Comparison of ENCODE assay signal across 8 cellular contexts in genomic region chr22:50530280-50530856, GRCh38. TPM values are rescaled to one million over a fixed set of nuclear protein-coding genes. Genes with fewer than 3 reads are reported as not detected.
DNase-seq lines count a peak whose midpoint lies in the region; ATAC-seq and TF ChIP-seq lines count a peak whose summit lies in the region.

No MANE protein-coding gene starts in this region.

- WGBS in liver = under 1% methylated on average over 58 of the region's 58 CpGs

- H3K4me2 ChIP-seq in HCT116 (ENCODE audit: low read length) = peak overlapping the region; percentile 93

- no peak for TF ChIP-seq RAD21 in HCT116 (IDR thresholded peaks at IDR 0.05; ENCODE audit: low read depth)
- no peak for TF ChIP-seq RAD21 in liver (IDR thresholded peaks at IDR 0.05)

- H3K9me2 ChIP-seq in HCT116 (ENCODE audit: insufficient read depth) = no peaks in the 10 kb centered on the region

- CTCF ChIA-PET in HCT116 (lab: Charles Lee) = no interaction called here

- no peaks in the 10 kb centered on the region for H3K27me3 ChIP-seq in HCT116 (ENCODE audit: insufficient read depth, low read length)
- H3K27me3 ChIP-seq in liver (ENCODE audit: control insufficient read depth in 4 of 4, insufficient read depth in 4 of 4, low read length in 3 of 4) = no peaks in the 10 kb centered on the region
- H3K27me3 ChIP-seq in stomach smooth muscle (ENCODE audit: control insufficient read depth in 1 of 2, insufficient read depth in 2 of 2, low read length in 2 of 2) = peaks cover 15 to 62% of the 10 kb centered on the region in 2 donors

- POLR2A ChIA-PET in HCT116 (lab: Charles Lee) = interaction anchor here (0.6 to 1.4 kb wide), 2 partner anchors 15 to 107 kb away, joined by 3 to 7 read pairs; partner anchors contain the start of gene KLHDC7B

- intact Hi-C loops in HCT116 (cut with micrococcal nuclease) = loop anchor here (5.0 kb wide), 1 partner anchor 92 kb away; no protein-coding TSS in a partner anchor

- RAD21 ChIA-PET in HCT116 (lab: Charles Lee; ENCODE audit: low non-redundant PET in 1 of 2, low total read pairs in 2 of 2, uncharacterized antibody in 2 of 2, unreplicated experiment in 2 of 2) = no interaction called here

- peaks cover 5% of the 10 kb centered on the region; the same call in 1 of the 2 replicates for H3K79me2 ChIP-seq in HCT116 (ENCODE audit: insufficient read depth, low read length)

- H2AFZ ChIP-seq in HCT116 (ENCODE audit: low read depth, low read length, poor library complexity, severe bottlenecking) = no peak overlapping the region

- TF ChIP-seq POLR2A in HCT116 (IDR thresholded peaks at IDR 0.05; ENCODE audit: borderline replicate concordance, extremely low read depth, insufficient read depth, insufficient read length) = peak; percentile 25

- peak; percentile 78 for DNase-seq in EH (ENCODE audit: low read depth)
- peak; percentile 73 for DNase-seq in HCT116 (ENCODE audit: low read depth, low spot score)
- peak; percentile 91 for DNase-seq in RPMI8226
- peak; percentile 85 for DNase-seq in choroid plexus epithelial cell (ENCODE audit: low read depth)

- H3K9ac ChIP-seq in HCT116 (ENCODE audit: low read length) (peak overlapping the region; percentile 91), liver (ENCODE audit: low read depth in 1 of 2, low read length in 2 of 2) (peak overlapping the region; percentile 71), stomach smooth muscle (ENCODE audit: low read length in 2 of 2) (peak overlapping the region; percentile 55 to 74)

- H4K20me1 ChIP-seq in HCT116 (ENCODE audit: insufficient read depth) = no peaks in the 10 kb centered on the region

- TF ChIP-seq CTCF in HCT116 (IDR thresholded peaks at IDR 0.05 in 2 of 3, conservative IDR thresholded peaks at IDR 0.05 in 1 of 3; ENCODE audit: borderline replicate concordance in 1 of 3, insufficient read depth in 1 of 3, low read depth in 2 of 3, low read length in 2 of 3) (no peak), choroid plexus epithelial cell (conservative IDR thresholded peaks at IDR 0.05; ENCODE audit: low read depth, low read length) (no peak), liver (IDR thresholded peaks at IDR 0.05; ENCODE audit: low read depth, low read length, missing input control) (no peak)

- no TSS peak for BruUV-seq in HCT116 (replicated peaks; lab: Mats Ljungman, UMichigan)

- peak overlapping the region; percentile 92 to 96 for H3K4me3 ChIP-seq in HCT116 (replicated peaks in 1 of 2; ENCODE audit: low read depth in 1 of 2, low read length in 2 of 2)
- H3K4me3 ChIP-seq in choroid plexus epithelial cell (ENCODE audit: low read depth, low read length) = peak overlapping the region; percentile 62
- H3K4me3 ChIP-seq in liver (ENCODE audit: low read depth in 1 of 3, low read length in 3 of 3) = peak overlapping the region; percentile 58 to 93 (median 90)
- H3K4me3 ChIP-seq in stomach smooth muscle (ENCODE audit: low read length in 2 of 2) = peak overlapping the region in 1 of 2 donors; percentile 68

- no peaks in the 10 kb centered on the region for H3K36me3 ChIP-seq in HCT116 (ENCODE audit: control insufficient read depth in 1 of 2, insufficient read depth in 2 of 2, low read length in 2 of 2)
- H3K36me3 ChIP-seq in liver (ENCODE audit: control insufficient read depth in 4 of 4, insufficient read depth in 3 of 4, low read depth in 1 of 4, low read length in 3 of 4) = no peaks in the 10 kb centered on the region
- H3K36me3 ChIP-seq in stomach smooth muscle (ENCODE audit: control insufficient read depth in 2 of 2, insufficient read depth in 2 of 2, low read length in 2 of 2) = no peaks in the 10 kb centered on the region

- H3K27ac ChIP-seq in HCT116 (ENCODE audit: low read depth, low read length) (peak overlapping the region; percentile 100), liver (ENCODE audit: low read depth in 1 of 2, low read length in 2 of 2) (peak overlapping the region; percentile 92 to 98), stomach smooth muscle (ENCODE audit: low read length) (peak overlapping the region; percentile 71)

- H3K4me1 ChIP-seq in HCT116 (ENCODE audit: control insufficient read depth in 1 of 2, insufficient read depth in 2 of 2, low read length in 2 of 2) = peaks cover 11 to 68% of the 10 kb centered on the region in 2 experiments; a peak in 3 of 4 replicates
- H3K4me1 ChIP-seq in liver (ENCODE audit: control insufficient read depth in 4 of 4, insufficient read depth in 4 of 4, low read length in 3 of 4) = peaks cover 4 to 42% (median 23%) of the 10 kb centered on the region in 4 donors
- H3K4me1 ChIP-seq in stomach smooth muscle (ENCODE audit: control insufficient read depth, insufficient read depth, low read length) = peaks cover 46% of the 10 kb centered on the region

- ATAC-seq in HCT116 (peak; percentile 47), HG02973 (IDR thresholded peaks at IDR 0.05; ENCODE audit: unreplicated experiment) (no peak), HG03139 (IDR thresholded peaks at IDR 0.05; ENCODE audit: unreplicated experiment) (no peak)

- no peaks in the 10 kb centered on the region for H3K9me3 ChIP-seq in HCT116 (ENCODE audit: control insufficient read depth in 1 of 2, insufficient read depth in 1 of 2, low read depth in 1 of 2, low read length in 2 of 2)
- H3K9me3 ChIP-seq in liver (ENCODE audit: control insufficient read depth in 4 of 4, low read length in 3 of 4) = no peaks in the 10 kb centered on the region
- H3K9me3 ChIP-seq in stomach smooth muscle (ENCODE audit: control insufficient read depth in 2 of 2, low read length in 2 of 2) = no peaks in the 10 kb centered on the region

TF ChIP-seq in HCT116, 20 proteins besides CTCF, POLR2A, EP300 and RAD21:
- peak; percentile 46 for TF ChIP-seq POLR2AphosphoS5 (IDR thresholded peaks at IDR 0.05; ENCODE audit: low read depth, low read length)
- TF ChIP-seq CBX3 (IDR thresholded peaks at IDR 0.05; ENCODE audit: low read depth) = no peak
- TF ChIP-seq TCF7L2 (IDR thresholded peaks at IDR 0.05; ENCODE audit: borderline replicate concordance, extremely low read depth, insufficient read depth, insufficient read length) = peak; percentile 20
- peak; percentile 61 for TF ChIP-seq ZFX (IDR thresholded peaks at IDR 0.05)
- peak; percentile 21 for TF ChIP-seq ZBTB33 (IDR thresholded peaks at IDR 0.05; ENCODE audit: extremely low read depth, insufficient replicate concordance, low read length)
- TF ChIP-seq ZNF274 (IDR thresholded peaks at IDR 0.05; ENCODE audit: low read depth, low read length) = no peak
- TF ChIP-seq JUND (IDR thresholded peaks at IDR 0.05) = no peak

TF ChIP-seq in liver, 16 proteins besides CTCF, POLR2A, EP300 and RAD21:
- TF ChIP-seq TAF1 (conservative IDR thresholded peaks at IDR 0.05) = no peak
- TF ChIP-seq MAX (IDR thresholded peaks at IDR 0.05) = peak; percentile 55
- TF ChIP-seq HNF4G (IDR thresholded peaks at IDR 0.05) = peak; percentile 59
- peak; percentile 55 to 76 for TF ChIP-seq RXRA (IDR thresholded peaks at IDR 0.05)
- TF ChIP-seq EGR1 (IDR thresholded peaks at IDR 0.05; ENCODE audit: low read depth in 2 of 2) = peak in 1 of 2 donors; percentile 3
- peak in 1 of 2 donors; percentile 81 for TF ChIP-seq HNF4A (conservative IDR thresholded peaks at IDR 0.05)
- no peak for TF ChIP-seq GABPA (IDR thresholded peaks at IDR 0.05 in 1 of 2, conservative IDR thresholded peaks at IDR 0.05 in 1 of 2)
- TF ChIP-seq SP1 (IDR thresholded peaks at IDR 0.05) = peak; percentile 75
- peak; percentile 86 for TF ChIP-seq NR2F2 (IDR thresholded peaks at IDR 0.05)

RNA-seq across cellular contexts. Expression of gene TYMP, which starts 0.6 kb away (rescaled TPM):
- total RNA-seq in HCT116 (2021; ENCODE audit: unreplicated experiment) (43.2 TPM), liver (100 to 1,000 TPM in 1 of 2 donors, 10 to 100 TPM in 1; 41.2 to 109 TPM)
- 34.8 and 47.0 TPM in 2 replicates for polyA plus RNA-seq in HCT116 (2012)
- 10 to 100 TPM; 34.0 to 89.8 TPM for polyA plus RNA-seq in liver

RNA-seq across cellular contexts. Expression of gene SCO2, which starts 5.0 kb away (rescaled TPM):
- total RNA-seq in HCT116 (2021; ENCODE audit: unreplicated experiment) (7.0 TPM), liver (1 to 10 TPM; 1.4 to 1.7 TPM)
- 4.1 and 4.4 TPM in 2 replicates for polyA plus RNA-seq in HCT116 (2012)
- polyA plus RNA-seq in liver = 1 to 10 TPM; 1.9 to 2.9 TPM

RNA-seq across cellular contexts. Expression of gene KLHDC7B, which starts 15.3 kb away (rescaled TPM):
- 0.69 TPM for total RNA-seq in HCT116 (2021; ENCODE audit: unreplicated experiment)
- polyA plus RNA-seq in HCT116 (2012) = 3.3 and 4.7 TPM in 2 replicates
- under 1 TPM in 1 of 2 donors, not detected in 1; 0.08 TPM for total RNA-seq in liver
- under 1 TPM; 0.08 to 0.16 TPM for polyA plus RNA-seq in liver

RNA-seq across cellular contexts. Expression of gene NCAPH2, which starts 22.3 kb away (rescaled TPM):
- total RNA-seq in HCT116 (2021; ENCODE audit: unreplicated experiment) = 99.1 TPM
- 86.8 and 86.9 TPM in 2 replicates for polyA plus RNA-seq in HCT116 (2012)
- 10 to 100 TPM; 15.2 to 30.8 TPM for total RNA-seq in liver
- polyA plus RNA-seq in liver = 10 to 100 TPM; 12.0 to 12.5 TPM

RNA-seq across cellular contexts. Expression of gene LMF2, which starts 22.9 kb away (rescaled TPM):
- total RNA-seq in HCT116 (2021; ENCODE audit: unreplicated experiment) (56.9 TPM), liver (10 to 100 TPM; 24.0 to 27.9 TPM)
- 42.4 and 45.3 TPM in 2 replicates for polyA plus RNA-seq in HCT116 (2012)
- 10 to 100 TPM; 16.7 to 35.6 TPM for polyA plus RNA-seq in liver
